ENCODE assay signal across 25 cellular contexts in the genomic region with DNA sequence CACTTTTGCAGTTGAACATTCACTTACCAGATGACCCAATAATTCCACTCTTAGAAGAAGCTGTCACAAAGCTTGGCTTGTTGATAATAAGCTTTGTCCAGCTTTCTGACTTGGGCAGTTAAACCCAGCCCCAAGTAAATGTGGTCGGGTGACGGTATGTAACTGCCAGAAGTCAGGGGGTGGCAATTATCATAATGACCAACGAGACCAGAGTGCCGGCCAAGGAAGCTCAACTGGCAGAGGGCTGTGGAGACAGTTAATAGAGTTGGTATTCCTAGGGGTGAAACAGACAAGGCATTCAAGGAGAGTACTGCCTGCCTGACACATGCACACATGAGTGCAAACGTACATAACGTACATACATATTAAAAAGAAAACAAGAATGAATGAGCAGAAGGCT.
"Had no signal": no experiment of that assay in that cellular context is flagged by ENCODE, and none has a peak within 500 bp of the region (broad histone marks: within the 10 kb centered on the region; RNA-seq: fewer than 3 reads in every experiment).

No MANE protein-coding gene starts in this region.

- ATAC-seq: esophagus mucosa; heart right ventricle; mucosa of descending colon; naive thymus-derived CD4-positive, alpha-beta T cell; sciatic nerve; stimulated activated memory B cell treated with anti-CD40 and anti-IgM and Interleukin-4, amounts not matched to agents 10 μg/mL and 1 μg/mL and 100 μg/mL, for 72 hours had no signal

- H3K27me3 Mint-ChIP-seq: naive thymus-derived CD4-positive, alpha-beta T cell; stimulated activated memory B cell treated with anti-CD40 and anti-IgM and Interleukin-4, amounts not matched to agents 10 μg/mL and 1 μg/mL and 100 μg/mL, for 72 hours; stimulated activated naive CD8-positive, alpha-beta T cell treated with anti-CD3 and anti-CD28 coated beads, Interleukin-15, Interleukin-2, amounts not matched to agents 100 ng/mL and 50 ng/mL, for 24 hours had no signal

- H3K4me3 ChIP-seq: dorsolateral prefrontal cortex, heart right ventricle, lung, mucosa of descending colon, neural progenitor cell, prostate gland, right atrium auricular region, thoracic aorta, tibial nerve, upper lobe of left lung had no signal

- H3K9me3 ChIP-seq: heart right ventricle, mucosa of descending colon, prostate gland, right atrium auricular region, thoracic aorta, tibial nerve, upper lobe of left lung had no signal

- H3K4me3 Mint-ChIP-seq: mesothelial cell of epicardium; naive thymus-derived CD4-positive, alpha-beta T cell; nephron; neural progenitor cell; stimulated activated memory B cell treated with anti-CD40 and anti-IgM and Interleukin-4, amounts not matched to agents 10 μg/mL and 1 μg/mL and 100 μg/mL, for 72 hours; stimulated activated naive CD8-positive, alpha-beta T cell treated with anti-CD3 and anti-CD28 coated beads, Interleukin-15, Interleukin-2, amounts not matched to agents 100 ng/mL and 50 ng/mL, for 24 hours had no signal

- H3K36me3 ChIP-seq: neural progenitor cell, prostate gland, right atrium auricular region, thoracic aorta had no signal

- H3K27ac Mint-ChIP-seq: mesothelial cell of epicardium; nephron; neural progenitor cell; stimulated activated naive CD8-positive, alpha-beta T cell treated with anti-CD3 and anti-CD28 coated beads, Interleukin-15, Interleukin-2, amounts not matched to agents 100 ng/mL and 50 ng/mL, for 24 hours had no signal

- H3K9me3 Mint-ChIP-seq: mesothelial cell of epicardium; naive thymus-derived CD4-positive, alpha-beta T cell; nephron; neural progenitor cell; stimulated activated memory B cell treated with anti-CD40 and anti-IgM and Interleukin-4, amounts not matched to agents 10 μg/mL and 1 μg/mL and 100 μg/mL, for 72 hours; stimulated activated naive CD8-positive, alpha-beta T cell treated with anti-CD3 and anti-CD28 coated beads, Interleukin-15, Interleukin-2, amounts not matched to agents 100 ng/mL and 50 ng/mL, for 24 hours had no signal

- DNase-seq: dorsolateral prefrontal cortex; effector CD4-positive, alpha-beta T cell; foreskin melanocyte; glutamatergic neuron; heart right ventricle; hippocampal formation; mesenchymal stem cell; mucosa of descending colon; naive thymus-derived CD4-positive, alpha-beta T cell; stimulated activated CD4-positive, alpha-beta T cell treated with anti-CD3 and anti-CD28 coated beads, Interleukin-2, amount 100 ng/mL, for 24 hours; stimulated activated CD4-positive, alpha-beta T cell treated with anti-CD3 and anti-CD28 coated beads, Interleukin-4, amount 100 ng/mL, for 24 hours; upper lobe of left lung had no signal

- H3K27ac ChIP-seq: dorsolateral prefrontal cortex, epithelial cell of prostate, heart right ventricle, neural progenitor cell, prostate gland, right atrium auricular region, thoracic aorta, upper lobe of left lung had no signal

- H3K27me3 ChIP-seq: dorsolateral prefrontal cortex, heart right ventricle, right atrium auricular region, tibial nerve, upper lobe of left lung had no signal
